ENCODE assay signal across 11 cellular contexts in genomic region chr12:43551971-43552559, GRCh38. TPM values are rescaled to one million over a fixed set of nuclear protein-coding genes. Genes with fewer than 3 reads are reported as not detected.
A peak's percentile ranks its signal among the peaks of the same experiment; 100 is the strongest.
DNase-seq lines count a peak whose midpoint lies in the region; ATAC-seq and TF ChIP-seq lines count a peak whose summit lies in the region.
"Had no signal": no experiment of that assay in that cellular context is flagged by ENCODE, and none has a peak within 500 bp of the region (broad histone marks: within the 10 kb centered on the region; RNA-seq: fewer than 3 reads in every experiment).

ADAMTS20 (minus strand) TSS chr12:43552203; CDS start chr12:43551921, 282 bp downstream.

- no peaks in the 10 kb centered on the region for H3K9me2 ChIP-seq in hepatocyte (replicated peaks; ENCODE audit: insufficient read depth)

- no peak within 1 kb of the TSS for H3K27ac ChIP-seq in hepatocyte
- H3K27ac ChIP-seq: neutrophil had no signal

- H3K36me3 ChIP-seq in H7 (replicated peaks; ENCODE audit: control insufficient read depth, insufficient read depth, low read length) (no peaks in the 10 kb centered on the region), hepatocyte (replicated peaks; ENCODE audit: insufficient read depth, low read depth) (no peaks in the 10 kb centered on the region)
- H3K36me3 ChIP-seq: neutrophil had no signal

- H4K20me1 ChIP-seq in hepatocyte (ENCODE audit: insufficient read depth, poor library complexity, severe bottlenecking), result no peaks in the 10 kb centered on the region

- H2AFZ ChIP-seq in hepatocyte, result peak within 1 kb of the TSS; percentile 72

- TF ChIP-seq CTCF in hepatocyte (IDR thresholded peaks at IDR 0.05; ENCODE audit: poor library complexity), result no peak

- peaks cover 7% of the 10 kb centered on the region for H3K4me1 ChIP-seq in hepatocyte (ENCODE audit: insufficient read depth)

- no peak within 1 kb of the TSS for H3K4me3 Mint-ChIP-seq in activated T-cell treated with anti-CD3 and anti-CD28 coated beads, Interleukin-2, amount 50 U/mL, for 24 hours

- peak within 1 kb of the TSS; percentile 96 for H3K4me2 ChIP-seq in hepatocyte

- in situ Hi-C loops in ACHN (cut with HindIII; ENCODE audit: low pct_ligation_motif_present, low pct_unique_long_range_greater_than_20kb, low sequenced_read_pairs), result no loop called here

- H3K4me3 ChIP-seq in H7 (ENCODE audit: insufficient read depth, low read depth, low read length) (peak within 1 kb of the TSS; percentile 57), hepatocyte (peak within 1 kb of the TSS; percentile 74)

- H3K27me3 ChIP-seq in H7 (ENCODE audit: control insufficient read depth, insufficient read depth, low read length) (peaks cover 27% of the 10 kb centered on the region), hepatocyte (peaks cover 45% of the 10 kb centered on the region)

- under 1% methylated on average over 48 of the region's 51 CpGs for WGBS in hepatocyte (ENCODE audit: low lambda C conversion rate, missing lambda C conversion rate)

- H3K79me2 ChIP-seq in hepatocyte, result no peaks in the 10 kb centered on the region

- peaks cover 43% of the 10 kb centered on the region for H3K27me3 Mint-ChIP-seq in activated T-cell treated with anti-CD3 and anti-CD28 coated beads, Interleukin-2, amount 50 U/mL, for 24 hours

- peak; percentile 80 for ATAC-seq in SK-N-SH treated with all-trans-retinoic acid at 6 μM for 48 hours

- no peak within 1 kb of the TSS for H3K27ac Mint-ChIP-seq in activated T-cell treated with anti-CD3 and anti-CD28 coated beads, Interleukin-2, amount 50 U/mL, for 24 hours

- peaks cover 2% of the 10 kb centered on the region for H3K4me1 Mint-ChIP-seq in activated T-cell treated with anti-CD3 and anti-CD28 coated beads, Interleukin-2, amount 50 U/mL, for 24 hours (ENCODE audit: low read depth)

- peak; percentile 94 for DNase-seq in H7
- peak; percentile 63 for DNase-seq in hepatocyte (ENCODE audit: low spot score)
- DNase-seq in retina, result peak; percentile 95
- DNase-seq in midbrain (lab: John Stamatoyannopoulos, UW), result no peak
- no peak for DNase-seq in Kasumi-1 (lab: John Stamatoyannopoulos, UW)
- DNase-seq in activated T-cell treated with anti-CD3 and anti-CD28 coated beads, Interleukin-2, amount 50 U/mL, for 24 hours, result no peak
- DNase-seq in ACHN, result no peak
- DNase-seq: activated CD8-positive, alpha-beta memory T cell treated with anti-CD3 and anti-CD28 coated beads, Interleukin-2, amount 50 U/mL, for 48 hours; NCI-H2029 treated with DMSO at 0.1 percent for 48 hours had no signal

- H3K36me3 Mint-ChIP-seq in activated T-cell treated with anti-CD3 and anti-CD28 coated beads, Interleukin-2, amount 50 U/mL, for 24 hours (ENCODE audit: low read depth), result no peaks in the 10 kb centered on the region

- H3K9me3 ChIP-seq in hepatocyte (ENCODE audit: low read depth), result peaks cover 4% of the 10 kb centered on the region

- peaks cover 16% of the 10 kb centered on the region for H3K9me3 Mint-ChIP-seq in activated T-cell treated with anti-CD3 and anti-CD28 coated beads, Interleukin-2, amount 50 U/mL, for 24 hours

TF ChIP-seq in SK-N-SH treated with all-trans-retinoic acid at 6 μM for 48 hours, 23 proteins besides CTCF, POLR2A, EP300 and RAD21:
- no peak for TF ChIP-seq ZC3H10 (CRISPR knock-in tag; IDR thresholded peaks at IDR 0.05)
- no peak for TF ChIP-seq ZFP30 (CRISPR knock-in tag; IDR thresholded peaks at IDR 0.05)
- no peak for TF ChIP-seq CSDC2 (CRISPR knock-in tag; IDR thresholded peaks at IDR 0.05)
- no peak for TF ChIP-seq ZNF8 (CRISPR knock-in tag; IDR thresholded peaks at IDR 0.05)
- no peak for TF ChIP-seq OSR1 (CRISPR knock-in tag; IDR thresholded peaks at IDR 0.05)
- TF ChIP-seq POU6F1 (CRISPR knock-in tag; IDR thresholded peaks at IDR 0.05; ENCODE audit: borderline replicate concordance, low read depth), result no peak
- no peak for TF ChIP-seq ARNTL (CRISPR knock-in tag; IDR thresholded peaks at IDR 0.05; ENCODE audit: borderline replicate concordance, low read depth)
- no peak for TF ChIP-seq ZFP3 (CRISPR knock-in tag; IDR thresholded peaks at IDR 0.05)
- TF ChIP-seq TSHZ2 (CRISPR knock-in tag; IDR thresholded peaks at IDR 0.05), result no peak
- no peak for TF ChIP-seq ZNF565 (CRISPR knock-in tag; conservative IDR thresholded peaks at IDR 0.05; ENCODE audit: low read depth)
- no peak for TF ChIP-seq ISL1 (CRISPR knock-in tag; IDR thresholded peaks at IDR 0.05)
- no peak for TF ChIP-seq CSRNP3 (CRISPR knock-in tag; IDR thresholded peaks at IDR 0.05)

RNA-seq across cellular contexts. Expression of gene ADAMTS20, which starts in this region (rescaled TPM):
- total RNA-seq in H7 (2014; rRNA removed; shearing (Covaris generic)), result 0.81 and 0.90 TPM in 2 replicates
- 0.36 and 1.2 TPM in 2 replicates for total RNA-seq in hepatocyte
- polyA plus RNA-seq in hepatocyte, result 0.45 and 0.47 TPM in 2 replicates

Comparison
In these comparisons a context has a peak if more than half of its experiments do, and no peak if none do; other contexts are left out.
1. Peak in DNase-seq and H3K4me3 ChIP-seq in H7; RNA of the gene not detected or under 1 TPM.
2. DNase-seq: peak in hepatocyte (single experiment) and retina (single experiment); none in midbrain (single experiment), Kasumi-1 (0 of 2), activated T-cell treated with anti-CD3 and anti-CD28 coated beads, Interleukin-2, amount 50 U/mL, for 24 hours (single experiment) and ACHN (single experiment).